19 cellular contexts compared by ENCODE assay signal in genomic region chr2:236689981-236690380, GRCh38.
A peak's percentile ranks its signal among the peaks of the same experiment; 100 is the strongest.
DNase-seq lines count a peak whose midpoint lies in the region; ATAC-seq and TF ChIP-seq lines count a peak whose summit lies in the region.
"Had no signal": no experiment of that assay in that cellular context is flagged by ENCODE, and none has a peak within 500 bp of the region (broad histone marks: within the 10 kb centered on the region; RNA-seq: fewer than 3 reads in every experiment).

No MANE protein-coding gene starts in this region.

- dilution Hi-C loops in mammary epithelial cell (cut with HindIII; ENCODE audit: low sequenced_read_pairs): no loop called here

- H3K27me3 Mint-ChIP-seq in stimulated activated naive CD8-positive, alpha-beta T cell treated with anti-CD3 and anti-CD28 coated beads, Interleukin-15, amount 100 ng/mL, for 72 hours: peaks cover 60% of the 10 kb centered on the region

- no peaks in the 10 kb centered on the region for H3K9me3 Mint-ChIP-seq in stimulated activated naive CD8-positive, alpha-beta T cell treated with anti-CD3 and anti-CD28 coated beads, Interleukin-15, amount 100 ng/mL, for 72 hours

- peak overlapping the region; percentile 7 for H2AFZ ChIP-seq in mammary epithelial cell (ENCODE audit: low read depth, low read length)
- H2AFZ ChIP-seq in trophoblast cell (ENCODE audit: insufficient read depth, low read length, poor library complexity): no peak overlapping the region

- H4K91ac ChIP-seq in trophoblast cell (ENCODE audit: low read depth, low read length): no peak overlapping the region

- CTCF ChIA-PET in mammary epithelial cell (lab: Charles Lee; ENCODE audit: low non-redundant PET): no interaction called here

- intact Hi-C loops in mammary epithelial cell (cut with micrococcal nuclease): loop anchor here (10.0 kb wide), 1 partner anchor 175 kb away; no protein-coding TSS in a partner anchor
- intact Hi-C loops in esophagus squamous epithelium (cut with DNase I): no loop called here

- H2BK5ac ChIP-seq in trophoblast cell (ENCODE audit: low read depth, low read length, poor library complexity): no peak overlapping the region

- H3K4me2 ChIP-seq in mammary epithelial cell (ENCODE audit: insufficient read depth, low read depth, low read length) (peak overlapping the region; percentile 33), trophoblast cell (ENCODE audit: low read length) (no peak overlapping the region)

- no peaks in the 10 kb centered on the region for H3K27me3 ChIP-seq in mammary epithelial cell (ENCODE audit: insufficient read depth, low read length)
- H3K27me3 ChIP-seq in esophagus squamous epithelium: no peaks in the 10 kb centered on the region
- H3K27me3 ChIP-seq in trophoblast cell (ENCODE audit: insufficient read depth, low read length): no peaks in the 10 kb centered on the region
- H3K27me3 ChIP-seq: MG63 had no signal

- no peak overlapping the region for H3K9ac ChIP-seq in mammary epithelial cell (ENCODE audit: insufficient read depth, low read length)
- no peak overlapping the region for H3K9ac ChIP-seq in trophoblast cell (ENCODE audit: low read length)

- no peak overlapping the region for H3K23ac ChIP-seq in trophoblast cell (ENCODE audit: low read length)

- no peaks in the 10 kb centered on the region for H4K20me1 ChIP-seq in mammary epithelial cell (ENCODE audit: insufficient read depth, low read length)

- H3K4ac ChIP-seq in trophoblast cell (ENCODE audit: low read depth, low read length): no peak overlapping the region

- H3K4me3 Mint-ChIP-seq in stimulated activated naive CD8-positive, alpha-beta T cell treated with anti-CD3 and anti-CD28 coated beads, Interleukin-15, amount 100 ng/mL, for 72 hours: no peak overlapping the region

- H2BK12ac ChIP-seq in trophoblast cell (ENCODE audit: low read length): no peak overlapping the region

- H4K8ac ChIP-seq in trophoblast cell (ENCODE audit: low read depth, low read length): no peak overlapping the region

- peak overlapping the region; percentile 89 for H2BK120ac ChIP-seq in trophoblast cell (ENCODE audit: insufficient read depth, low read length, poor library complexity)

- DNase-seq in LHCN-M2 (ENCODE audit: low read depth): peak; percentile 15
- DNase-seq in mammary epithelial cell: peak; percentile 79
- no peak for DNase-seq in esophagus squamous epithelium (lab: John Stamatoyannopoulos, UW)
- no peak for DNase-seq in trophoblast cell
- DNase-seq in activated naive CD4-positive, alpha-beta T cell treated with anti-CD3 and anti-CD28 coated beads, Interleukin-2, amount 50 U/mL, for 16 hours: no peak
- no peak for DNase-seq in stimulated activated naive CD8-positive, alpha-beta T cell treated with anti-CD3 and anti-CD28 coated beads, Interleukin-15, amount 100 ng/mL, for 72 hours
- DNase-seq: Calu3, DND-41, Kasumi-1, MG63, NCI-H1694 treated with DMSO at 0.1 percent for 48 hours, NCI-H2081, NCI-H2227 treated with DMSO at 0.1 percent for 48 hours, NCI-H526 treated with DMSO at 0.1 percent for 48 hours, RPMI8226, SIG-M5 had no signal

- H3K27ac Mint-ChIP-seq in stimulated activated naive CD8-positive, alpha-beta T cell treated with anti-CD3 and anti-CD28 coated beads, Interleukin-15, amount 100 ng/mL, for 72 hours: no peak overlapping the region

- peaks cover 57% of the 10 kb centered on the region for H3K4me1 ChIP-seq in mammary epithelial cell (ENCODE audit: insufficient read depth, low read length)
- peaks cover 19 to 56% (median 21%) of the 10 kb centered on the region in 3 donors for H3K4me1 ChIP-seq in esophagus squamous epithelium
- peaks cover 30 to 37% of the 10 kb centered on the region in 2 experiments for H3K4me1 ChIP-seq in trophoblast cell (ENCODE audit: control insufficient read depth in 1 of 2, insufficient read depth in 2 of 2, low read length in 2 of 2)

- H4K12ac ChIP-seq in trophoblast cell (ENCODE audit: low read depth, low read length): no peak overlapping the region

- no peak for ATAC-seq in activated CD4-positive, CD25-positive, alpha-beta regulatory T cell treated with anti-CD3 and anti-CD28 coated beads, Interleukin-2, amount 50 U/mL, for 24 hours
- no peak for ATAC-seq in stimulated activated naive CD8-positive, alpha-beta T cell treated with anti-CD3 and anti-CD28 coated beads, Interleukin-15, amount 100 ng/mL, for 72 hours
- ATAC-seq in HG02981 (IDR thresholded peaks at IDR 0.05; ENCODE audit: unreplicated experiment): no peak
- ATAC-seq: K562 had no signal

- no peak overlapping the region for H3K18ac ChIP-seq in trophoblast cell (ENCODE audit: low read length)

- no peak overlapping the region for H2AK5ac ChIP-seq in trophoblast cell (ENCODE audit: low read length)

- BruUV-seq in mammary epithelial cell (replicated peaks; lab: Mats Ljungman, UMichigan): no TSS peak

- no peak overlapping the region for H3K4me3 ChIP-seq in mammary epithelial cell (replicated peaks in 1 of 3; ENCODE audit: insufficient read depth in 1 of 3, low read depth in 2 of 3, low read length in 3 of 3)
- no peak overlapping the region for H3K4me3 ChIP-seq in esophagus squamous epithelium
- H3K4me3 ChIP-seq in trophoblast cell (ENCODE audit: low read depth, low read length): no peak overlapping the region
- H3K4me3 ChIP-seq: K562, MG63 had no signal

- no peaks in the 10 kb centered on the region for H3K4me1 Mint-ChIP-seq in stimulated activated naive CD8-positive, alpha-beta T cell treated with anti-CD3 and anti-CD28 coated beads, Interleukin-15, amount 100 ng/mL, for 72 hours

- TF ChIP-seq CTCF in mammary epithelial cell (conservative IDR thresholded peaks at IDR 0.05 in 1 of 2, IDR thresholded peaks at IDR 0.05 in 1 of 2; ENCODE audit: extremely low read depth in 1 of 2, insufficient read depth in 1 of 2, low read depth in 1 of 2, low read length in 2 of 2) (no peak), esophagus squamous epithelium (IDR thresholded peaks at IDR 0.05) (no peak)

- in situ Hi-C loops in mammary epithelial cell (cut with MboI; ENCODE audit: low sequenced_read_pairs in 2 of 2): no loop called here

- TF ChIP-seq POLR2A in esophagus squamous epithelium (IDR thresholded peaks at IDR 0.05): no peak

- no peak overlapping the region for H3K14ac ChIP-seq in trophoblast cell (ENCODE audit: low read length)

- peak overlapping the region; percentile 50 for H3K27ac ChIP-seq in mammary epithelial cell (ENCODE audit: insufficient read depth, low read depth, low read length)
- H3K27ac ChIP-seq in esophagus squamous epithelium: peak overlapping the region in 3 of 4 donors; percentile 45 to 80 (median 56)
- H3K27ac ChIP-seq in trophoblast cell (ENCODE audit: low read depth, low read length): no peak overlapping the region

- H3K9me3 ChIP-seq in mammary epithelial cell (replicated peaks; ENCODE audit: insufficient read depth, low read length) (no peaks in the 10 kb centered on the region), esophagus squamous epithelium (no peaks in the 10 kb centered on the region), trophoblast cell (ENCODE audit: insufficient read depth, low read depth, low read length) (peaks cover 1% of the 10 kb centered on the region)
- H3K9me3 ChIP-seq: MG63 had no signal

- 52% methylated on average over 3 of the region's 3 CpGs for WGBS in mammary epithelial cell (ENCODE audit: low coverage, missing lambda C conversion rate)
- WGBS in esophagus squamous epithelium, 2 donors: 45 to 64% methylated on average over 3 of the region's 3 CpGs
- WGBS in trophoblast cell (ENCODE audit: extremely low coverage, insufficient coverage, insufficient read length): no CpG with 5 or more reads among the region's 3 CpGs

- H3K36me3 ChIP-seq in mammary epithelial cell (ENCODE audit: insufficient read depth, low read length) (no peaks in the 10 kb centered on the region), esophagus squamous epithelium (no peaks in the 10 kb centered on the region), trophoblast cell (ENCODE audit: control insufficient read depth in 1 of 2, insufficient read depth in 2 of 2, low read length in 2 of 2) (no peaks in the 10 kb centered on the region)
- H3K36me3 ChIP-seq: MG63 had no signal

- H3K79me2 ChIP-seq in mammary epithelial cell (ENCODE audit: insufficient read depth, low read length) (no peaks in the 10 kb centered on the region), trophoblast cell (ENCODE audit: control insufficient read depth, insufficient read depth, low read length, poor library complexity) (peaks cover 13% of the 10 kb centered on the region)

- H3K79me1 ChIP-seq in trophoblast cell (ENCODE audit: low read length): peaks cover 52% of the 10 kb centered on the region

Comparison
In these comparisons a context has a peak if more than half of its experiments do, and no peak if none do; other contexts are left out.
1. DNase-seq: peak in LHCN-M2 (single experiment) and mammary epithelial cell (single experiment); none in esophagus squamous epithelium (single experiment), trophoblast cell (0 of 2), activated naive CD4-positive, alpha-beta T cell treated with anti-CD3 and anti-CD28 coated beads, Interleukin-2, amount 50 U/mL, for 16 hours (single experiment) and stimulated activated naive CD8-positive, alpha-beta T cell treated with anti-CD3 and anti-CD28 coated beads, Interleukin-15, amount 100 ng/mL, for 72 hours (0 of 2).